1 cellular context compared by ENCODE assay signal in genomic region chr19:1675633-1676350, GRCh38.
TF ChIP-seq lines count a peak whose summit lies in the region.

No MANE protein-coding gene starts in this region.

TF ChIP-seq in WTC11, 78 proteins besides CTCF, POLR2A, EP300 and RAD21 (continued from another document):
- no peak for TF ChIP-seq ZNF281 (CRISPR knock-in tag; IDR thresholded peaks at IDR 0.05)
